8 cellular contexts compared by ENCODE assay signal in genomic region chr7:18345641-18346234, GRCh38.
DNase-seq lines count a peak whose midpoint lies in the region; ATAC-seq and TF ChIP-seq lines count a peak whose summit lies in the region.

No MANE protein-coding gene starts in this region.

- DNase-seq in A673 (ENCODE audit: low spot score), result peak; percentile 75
- DNase-seq in GDM1 (lab: John Stamatoyannopoulos, UW), result peak; percentile 37
- peak; percentile 3 for DNase-seq in NCI-H524 treated with DMSO at 0.1 percent for 48 hours (lab: John Stamatoyannopoulos, UW)
- peak; percentile 14 for DNase-seq in activated naive CD8-positive, alpha-beta T cell treated with anti-CD3 and anti-CD28 coated beads, Interleukin-2, amount 50 U/mL, for 24 hours
- DNase-seq in left ventricle myocardium superior, result no peak
- DNase-seq in smooth muscle cell (lab: John Stamatoyannopoulos, UW; ENCODE audit: unreplicated experiment), result no peak
- no peak for DNase-seq in epidermal melanocyte (ENCODE audit: insufficient read length, low spot score)

- H3K27me3 ChIP-seq in A673 (replicated peaks; ENCODE audit: insufficient read depth, low read depth, low read length, poor library complexity), result no peaks in the 10 kb centered on the region
- peaks cover 11% of the 10 kb centered on the region for H3K27me3 ChIP-seq in smooth muscle cell (ENCODE audit: low read depth)

- POLR2A ChIA-PET in A673 (lab: Charles Lee; ENCODE audit: low non-redundant PET), result no interaction called here

- no peak overlapping the region for H3K4me3 ChIP-seq in A673 (ENCODE audit: low read depth, low read length, poor library complexity, severe bottlenecking)
- no peak overlapping the region for H3K4me3 ChIP-seq in smooth muscle cell

- peaks cover 2% of the 10 kb centered on the region for H3K36me3 Mint-ChIP-seq in activated naive CD8-positive, alpha-beta T cell treated with anti-CD3 and anti-CD28 coated beads, Interleukin-2, amount 50 U/mL, for 24 hours (ENCODE audit: low read depth)

- H3K79me2 ChIP-seq in smooth muscle cell (ENCODE audit: low read depth), result no peaks in the 10 kb centered on the region

- H3K27me3 Mint-ChIP-seq in activated naive CD8-positive, alpha-beta T cell treated with anti-CD3 and anti-CD28 coated beads, Interleukin-2, amount 50 U/mL, for 24 hours, result peaks cover 2% of the 10 kb centered on the region

- H4K20me1 ChIP-seq in smooth muscle cell (ENCODE audit: low read depth), result no peaks in the 10 kb centered on the region

- CTCF ChIA-PET in A673 (lab: Charles Lee), result interaction anchor here (0.5 to 1.4 kb wide), 5 partner anchors 251 to 639 kb away, joined by 4 to 15 read pairs (median 5); no protein-coding TSS in a partner anchor

- no peak overlapping the region for H3K4me3 Mint-ChIP-seq in activated naive CD8-positive, alpha-beta T cell treated with anti-CD3 and anti-CD28 coated beads, Interleukin-2, amount 50 U/mL, for 24 hours

- H3K4me1 ChIP-seq in A673 (ENCODE audit: insufficient read depth, low read length, poor library complexity, severe bottlenecking) (peaks cover 6% of the 10 kb centered on the region), smooth muscle cell (ENCODE audit: low read depth) (no peaks in the 10 kb centered on the region)

- intact Hi-C loops in A673 (cut with micrococcal nuclease; ENCODE audit: unreplicated experiment) (loop anchor here (2.0 to 10.0 kb wide), 5 partner anchors 128 to 1451 kb away; no protein-coding TSS in a partner anchor), left ventricle myocardium superior (cut with micrococcal nuclease) (loop anchor here (10.0 kb wide), 3 partner anchors 281 to 641 kb away; no protein-coding TSS in a partner anchor)

- no peak overlapping the region for H3K4me2 ChIP-seq in smooth muscle cell

- TF ChIP-seq CTCF in A673 (conservative IDR thresholded peaks at IDR 0.05; ENCODE audit: low read depth, low read length), result peak; percentile 90
- peak; percentile 90 for TF ChIP-seq CTCF in smooth muscle cell (IDR thresholded peaks at IDR 0.05; ENCODE audit: borderline replicate concordance, insufficient read depth, poor library complexity, severe bottlenecking)

- H3K9me3 Mint-ChIP-seq in activated naive CD8-positive, alpha-beta T cell treated with anti-CD3 and anti-CD28 coated beads, Interleukin-2, amount 50 U/mL, for 24 hours, result no peaks in the 10 kb centered on the region

- ATAC-seq in HG03159 (IDR thresholded peaks at IDR 0.05; ENCODE audit: unreplicated experiment) (peak; percentile 74), left ventricle myocardium superior (peak; percentile 36)
- ATAC-seq in activated naive CD8-positive, alpha-beta T cell treated with anti-CD3 and anti-CD28 coated beads, Interleukin-2, amount 50 U/mL, for 24 hours, result peak; percentile 52

- H3K27ac Mint-ChIP-seq in activated naive CD8-positive, alpha-beta T cell treated with anti-CD3 and anti-CD28 coated beads, Interleukin-2, amount 50 U/mL, for 24 hours, result no peak overlapping the region

- H3K36me3 ChIP-seq in A673 (ENCODE audit: insufficient read depth, low read length, poor library complexity, severe bottlenecking) (no peaks in the 10 kb centered on the region), smooth muscle cell (ENCODE audit: low read depth) (no peaks in the 10 kb centered on the region)

- H3F3A ChIP-seq in smooth muscle cell (ENCODE audit: low read depth), result no peaks in the 10 kb centered on the region

- no peak overlapping the region for H3K27ac ChIP-seq in A673 (ENCODE audit: low read depth, low read length, poor library complexity, severe bottlenecking)
- no peak overlapping the region for H3K27ac ChIP-seq in smooth muscle cell (ENCODE audit: low read depth)

- no TSS peak for BruUV-seq in A673 (replicated peaks; lab: Mats Ljungman, UMichigan)

- no peaks in the 10 kb centered on the region for H3K4me1 Mint-ChIP-seq in activated naive CD8-positive, alpha-beta T cell treated with anti-CD3 and anti-CD28 coated beads, Interleukin-2, amount 50 U/mL, for 24 hours

- WGBS in smooth muscle cell (ENCODE audit: low lambda C conversion rate), result 21% methylated on average over 3 of the region's 3 CpGs

- H2AFZ ChIP-seq in smooth muscle cell (ENCODE audit: low read depth), result no peak overlapping the region

- H3K9me3 ChIP-seq in A673 (ENCODE audit: low read depth, low read length, poor library complexity, severe bottlenecking) (peaks cover 6% of the 10 kb centered on the region), smooth muscle cell (replicated peaks; ENCODE audit: low read depth) (no peaks in the 10 kb centered on the region)

- H3K9ac ChIP-seq in smooth muscle cell (ENCODE audit: low read depth), result no peak overlapping the region

Comparison
In these comparisons a context has a peak if more than half of its experiments do, and no peak if none do; other contexts are left out.
1. DNase-seq: peak in A673 (single experiment), GDM1 (single experiment), NCI-H524 treated with DMSO at 0.1 percent for 48 hours (single experiment) and activated naive CD8-positive, alpha-beta T cell treated with anti-CD3 and anti-CD28 coated beads, Interleukin-2, amount 50 U/mL, for 24 hours (single experiment); none in left ventricle myocardium superior (single experiment), smooth muscle cell (single experiment) and epidermal melanocyte (single experiment).
2. Peak in every context shown above with its lines, with median percentiles within 50 percentile points of each other: ATAC-seq.